ENCODE assay signal across 22 cellular contexts in the genomic region with DNA sequence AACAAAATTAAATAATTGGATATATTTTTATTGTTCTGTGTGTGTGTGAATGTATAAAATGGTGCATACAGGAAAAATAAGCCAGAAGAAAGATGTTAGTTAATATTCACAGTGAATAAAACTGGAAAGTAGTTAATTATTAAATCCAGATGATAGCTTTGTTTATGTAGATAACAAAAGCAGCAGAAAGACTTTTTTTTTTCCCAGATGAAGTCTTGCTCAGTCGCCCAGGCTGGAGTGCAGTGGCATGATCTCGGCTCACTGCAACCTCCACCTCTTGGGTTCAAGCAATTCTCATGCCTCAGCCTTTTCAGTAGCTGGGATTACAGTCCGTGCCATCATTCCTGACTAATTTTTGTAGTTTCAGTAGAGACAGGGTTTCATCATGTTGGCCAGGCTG.
"Had no signal": no experiment of that assay in that cellular context is flagged by ENCODE, and none has a peak within 500 bp of the region (broad histone marks: within the 10 kb centered on the region; RNA-seq: fewer than 3 reads in every experiment).

No MANE protein-coding gene starts in this region.

- H3K4me2 ChIP-seq: SK-N-SH had no signal

- H3K9me3 ChIP-seq: MG63, SK-N-SH had no signal

- H3K36me3 ChIP-seq: MG63 had no signal

- H3K9me2 ChIP-seq: SK-N-SH had no signal

- ATAC-seq: HepG2, Panc1, PC-3 had no signal

- DNase-seq: IMR-90, Karpas-422, KG1, MG63, NCI-H1092, NCI-H1436, NCI-H187, NCI-H2029, NCI-H2081 treated with DMSO at 0.1 percent for 48 hours, NCI-H2171, NCI-H226, NCI-H446, NCI-H510A, NCI-H524 treated with DMSO at 0.1 percent for 48 hours, NCI-H774, PC-3, SHP77, SK-N-SH, SW 1271 had no signal

- H3K27me3 ChIP-seq: MG63 had no signal

- H3K27ac ChIP-seq: RWPE1 had no signal

- H3K4me3 ChIP-seq: MG63 had no signal
